Comparison of ENCODE assay signal across 30 cellular contexts in genomic region chr2:190762569-190762968, GRCh38.
"Had no signal": no experiment of that assay in that cellular context is flagged by ENCODE, and none has a peak within 500 bp of the region (broad histone marks: within the 10 kb centered on the region; RNA-seq: fewer than 3 reads in every experiment).

No MANE protein-coding gene starts in this region.

- H3K36me3 ChIP-seq: colonic mucosa, esophagus muscularis mucosa, gastroesophageal sphincter, heart right ventricle, lower lobe of right lung, ovary, sigmoid colon, stomach, tibial artery had no signal

- H3K4me3 Mint-ChIP-seq: dendritic cell treated with granulocyte-macrophage colony-stimulating factor and Interleukin-4, amounts not matched to agents 40 ng/mL and 50 ng/mL, for 4 days; endodermal cell; nephron progenitor cell; stimulated activated effector memory CD8-positive, alpha-beta T cell treated with anti-CD3 and anti-CD28 coated beads, Interleukin-12 subunit alpha, Interleukin-12 subunit beta, amount 100 ng/mL, for 72 hours; type B pancreatic cell had no signal

- H3K36me3 Mint-ChIP-seq: type B pancreatic cell had no signal

- H3K27ac ChIP-seq: colonic mucosa, esophagus muscularis mucosa, foreskin keratinocyte, gastroesophageal sphincter, heart right ventricle, lower lobe of right lung, ovary, psoas muscle, sigmoid colon, stomach, testis, tibial artery had no signal

- ATAC-seq: foreskin keratinocyte; gastroesophageal sphincter; heart right ventricle; left ventricle myocardium superior; lower lobe of right lung; naive thymus-derived CD8-positive, alpha-beta T cell; psoas muscle; right cardiac atrium had no signal

- H3K4me3 ChIP-seq: colonic mucosa, esophagus muscularis mucosa, gastroesophageal sphincter, heart right ventricle, lower lobe of right lung, ovary, psoas muscle, sigmoid colon, stomach, testis, tibial artery had no signal

- H3K4me1 Mint-ChIP-seq: endodermal cell had no signal

- DNase-seq: colonic mucosa; effector CD8-positive, alpha-beta T cell; endodermal cell; foreskin keratinocyte; glutamatergic neuron; heart right ventricle; hippocampal formation; kidney glomerular epithelial cell; left ventricle myocardium superior; lower lobe of right lung; naive thymus-derived CD8-positive, alpha-beta T cell; nephron progenitor cell; nucleus accumbens; ovary; posterior cingulate gyrus; psoas muscle; right cardiac atrium; sigmoid colon; stimulated activated CD4-positive, alpha-beta T cell treated with anti-CD3 and anti-CD28 coated beads, Interleukin-2, amount 100 ng/mL, for 24 hours; stimulated activated CD4-positive, alpha-beta T cell treated with anti-CD3 and anti-CD28 coated beads, Interleukin-4, amount 100 ng/mL, for 24 hours; stimulated activated naive CD4-positive, alpha-beta T cell treated with Interleukin-2 at 50 U/mL for 16 hours; stomach; testis; tibial artery had no signal

- H3K9me3 ChIP-seq: colonic mucosa, esophagus muscularis mucosa, gastroesophageal sphincter, heart right ventricle, lower lobe of right lung, ovary, psoas muscle, sigmoid colon, stomach, testis, tibial artery had no signal

- H3K27ac Mint-ChIP-seq: dendritic cell treated with granulocyte-macrophage colony-stimulating factor and Interleukin-4, amounts not matched to agents 40 ng/mL and 50 ng/mL, for 4 days; endodermal cell; naive thymus-derived CD8-positive, alpha-beta T cell; nephron progenitor cell; stimulated activated effector memory CD8-positive, alpha-beta T cell treated with anti-CD3 and anti-CD28 coated beads, Interleukin-12 subunit alpha, Interleukin-12 subunit beta, amount 100 ng/mL, for 72 hours; type B pancreatic cell had no signal

- H3K27me3 ChIP-seq: colonic mucosa, esophagus muscularis mucosa, foreskin keratinocyte, gastroesophageal sphincter, heart right ventricle, ovary, sigmoid colon, stomach, testis, tibial artery had no signal

- H3K27me3 Mint-ChIP-seq: type B pancreatic cell had no signal

- FAIRE-seq: islet of Langerhans had no signal

- H3K4me1 ChIP-seq: colonic mucosa, lower lobe of right lung, psoas muscle, stomach, testis, tibial artery had no signal

- H3K9me3 Mint-ChIP-seq: dendritic cell treated with granulocyte-macrophage colony-stimulating factor and Interleukin-4, amounts not matched to agents 40 ng/mL and 50 ng/mL, for 4 days; naive thymus-derived CD8-positive, alpha-beta T cell; stimulated activated effector memory CD8-positive, alpha-beta T cell treated with anti-CD3 and anti-CD28 coated beads, Interleukin-12 subunit alpha, Interleukin-12 subunit beta, amount 100 ng/mL, for 72 hours had no signal
